In the genomic region with DNA sequence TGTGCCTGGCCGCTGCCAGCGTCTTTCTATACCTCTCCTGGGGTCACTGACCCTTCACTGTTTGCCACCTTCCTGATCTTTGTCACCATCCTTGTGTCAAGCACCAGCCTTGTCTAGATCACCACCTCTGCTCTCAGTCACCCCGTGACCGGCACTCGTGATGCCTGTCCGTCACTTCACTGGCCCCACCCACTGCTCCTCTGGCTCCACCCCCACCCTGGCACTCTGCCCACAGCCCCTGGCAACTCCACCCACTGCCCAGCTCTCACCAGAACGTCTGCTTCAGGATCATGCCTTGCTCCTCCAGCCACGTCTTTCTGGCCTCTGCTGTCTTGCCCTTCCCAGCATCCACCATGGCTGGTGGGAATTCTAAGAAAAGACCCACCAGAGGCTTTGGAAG, we compare ENCODE assay signal across 1 cellular context.
TF ChIP-seq lines count a peak whose summit lies in the region.

No MANE protein-coding gene starts in this region.

TF ChIP-seq in HCT116, 20 proteins besides CTCF, POLR2A, EP300 and RAD21 (continued from another document):
- no peak for TF ChIP-seq YY1 (IDR thresholded peaks at IDR 0.05; ENCODE audit: extremely low read depth, insufficient replicate concordance, low read depth, low read length)
- TF ChIP-seq EZH2 (IDR thresholded peaks at IDR 0.05), result no peak
- TF ChIP-seq, protein P1, sequence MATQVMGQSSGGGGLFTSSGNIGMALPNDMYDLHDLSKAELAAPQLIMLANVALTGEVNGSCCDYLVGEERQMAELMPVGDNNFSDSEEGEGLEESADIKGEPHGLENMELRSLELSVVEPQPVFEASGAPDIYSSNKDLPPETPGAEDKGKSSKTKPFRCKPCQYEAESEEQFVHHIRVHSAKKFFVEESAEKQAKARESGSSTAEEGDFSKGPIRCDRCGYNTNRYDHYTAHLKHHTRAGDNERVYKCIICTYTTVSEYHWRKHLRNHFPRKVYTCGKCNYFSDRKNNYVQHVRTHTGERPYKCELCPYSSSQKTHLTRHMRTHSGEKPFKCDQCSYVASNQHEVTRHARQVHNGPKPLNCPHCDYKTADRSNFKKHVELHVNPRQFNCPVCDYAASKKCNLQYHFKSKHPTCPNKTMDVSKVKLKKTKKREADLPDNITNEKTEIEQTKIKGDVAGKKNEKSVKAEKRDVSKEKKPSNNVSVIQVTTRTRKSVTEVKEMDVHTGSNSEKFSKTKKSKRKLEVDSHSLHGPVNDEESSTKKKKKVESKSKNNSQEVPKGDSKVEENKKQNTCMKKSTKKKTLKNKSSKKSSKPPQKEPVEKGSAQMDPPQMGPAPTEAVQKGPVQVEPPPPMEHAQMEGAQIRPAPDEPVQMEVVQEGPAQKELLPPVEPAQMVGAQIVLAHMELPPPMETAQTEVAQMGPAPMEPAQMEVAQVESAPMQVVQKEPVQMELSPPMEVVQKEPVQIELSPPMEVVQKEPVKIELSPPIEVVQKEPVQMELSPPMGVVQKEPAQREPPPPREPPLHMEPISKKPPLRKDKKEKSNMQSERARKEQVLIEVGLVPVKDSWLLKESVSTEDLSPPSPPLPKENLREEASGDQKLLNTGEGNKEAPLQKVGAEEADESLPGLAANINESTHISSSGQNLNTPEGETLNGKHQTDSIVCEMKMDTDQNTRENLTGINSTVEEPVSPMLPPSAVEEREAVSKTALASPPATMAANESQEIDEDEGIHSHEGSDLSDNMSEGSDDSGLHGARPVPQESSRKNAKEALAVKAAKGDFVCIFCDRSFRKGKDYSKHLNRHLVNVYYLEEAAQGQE (IDR thresholded peaks at IDR 0.05; ENCODE audit: low read depth), result no peak
- TF ChIP-seq FOSL1 (IDR thresholded peaks at IDR 0.05; ENCODE audit: low read depth), result no peak
- TF ChIP-seq SIN3A (IDR thresholded peaks at IDR 0.05; ENCODE audit: low read depth), result no peak
- TF ChIP-seq EZH2phosphoT487 (IDR thresholded peaks at IDR 0.05; ENCODE audit: borderline replicate concordance), result no peak
- TF ChIP-seq SRF (IDR thresholded peaks at IDR 0.05; ENCODE audit: low read depth), result no peak
- TF ChIP-seq EGR1 (IDR thresholded peaks at IDR 0.05; ENCODE audit: low read depth), result no peak
- no peak for TF ChIP-seq ELF1 (IDR thresholded peaks at IDR 0.05; ENCODE audit: borderline replicate concordance, low read depth)
- no peak for TF ChIP-seq POLR2AphosphoS5 (IDR thresholded peaks at IDR 0.05; ENCODE audit: low read depth, low read length)
- TF ChIP-seq JUND (IDR thresholded peaks at IDR 0.05), result no peak
TF ChIP-seq in HCT116: peak in this region for 0.
